8 cellular contexts compared by ENCODE assay signal in the genomic region with DNA sequence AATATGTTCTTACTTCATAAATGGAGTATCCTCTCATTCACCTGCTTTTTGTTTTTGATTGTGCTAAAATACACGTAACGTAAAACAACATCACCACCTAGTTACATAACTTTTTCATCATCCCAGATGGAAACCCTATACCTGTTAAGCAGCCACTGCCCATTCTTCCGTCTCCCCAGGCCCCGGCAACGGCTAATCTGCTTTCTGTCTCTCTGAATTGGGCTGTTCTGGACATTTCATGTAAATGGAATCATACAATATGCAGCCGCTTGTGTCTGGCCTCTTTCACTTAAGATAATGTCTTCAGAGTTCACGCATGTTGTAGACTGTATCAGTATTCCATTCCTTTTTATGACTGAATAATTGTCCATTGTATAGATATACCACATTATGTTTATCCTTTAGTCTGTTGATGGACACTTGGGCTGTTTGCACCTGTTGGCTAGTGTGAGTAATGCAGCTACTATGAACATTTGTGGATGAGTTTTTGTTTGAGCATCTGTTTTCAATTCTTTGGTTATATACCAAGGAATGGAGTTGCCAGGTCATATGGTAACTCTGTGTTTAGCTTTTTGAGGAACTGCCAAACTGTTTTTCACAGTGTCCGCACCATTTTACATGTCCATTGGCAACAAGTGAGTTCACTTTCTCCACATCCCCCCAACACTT. TPM values are rescaled to one million over a fixed set of nuclear protein-coding genes. Genes with fewer than 3 reads are reported as not detected.
DNase-seq lines count a peak whose midpoint lies in the region; ATAC-seq and TF ChIP-seq lines count a peak whose summit lies in the region.

No MANE protein-coding gene starts in this region.

- H3K9me3 ChIP-seq in RWPE2 (ENCODE audit: severe bottlenecking) (no peaks in the 10 kb centered on the region), skeletal muscle satellite cell (replicated peaks; ENCODE audit: low read length) (no peaks in the 10 kb centered on the region)

- peaks cover 25% of the 10 kb centered on the region for H3K4me1 ChIP-seq in RWPE2 (ENCODE audit: insufficient read depth, poor library complexity, severe bottlenecking)
- peaks cover 21% of the 10 kb centered on the region for H3K4me1 ChIP-seq in skeletal muscle satellite cell (ENCODE audit: control insufficient read depth, insufficient read depth, low read length)

- peak overlapping the region; percentile 98 for H3K4me2 ChIP-seq in skeletal muscle satellite cell (ENCODE audit: low read length)

- peak overlapping the region; percentile 97 for H3K4me3 ChIP-seq in RWPE2 (ENCODE audit: severe bottlenecking)
- H3K4me3 ChIP-seq in epithelial cell of proximal tubule (ENCODE audit: low read depth, low read length) = no peak overlapping the region
- no peak overlapping the region for H3K4me3 ChIP-seq in skeletal muscle satellite cell (ENCODE audit: low read length)

- peak; percentile 61 for DNase-seq in A172 (ENCODE audit: low spot score)
- DNase-seq in RWPE2 (ENCODE audit: low spot score) = no peak
- no peak for DNase-seq in epithelial cell of proximal tubule (ENCODE audit: low read depth)

- peaks cover 29% of the 10 kb centered on the region for H3K36me3 ChIP-seq in RWPE2 (ENCODE audit: low read depth)
- peaks cover 9% of the 10 kb centered on the region for H3K36me3 ChIP-seq in skeletal muscle satellite cell (ENCODE audit: insufficient read depth, low read length)

- peak overlapping the region; percentile 61 for H3K27ac ChIP-seq in RWPE2 (ENCODE audit: poor library complexity, severe bottlenecking)

- ATAC-seq in RWPE2 (ENCODE audit: low read depth) (no peak), HG02870 (IDR thresholded peaks at IDR 0.05; ENCODE audit: unreplicated experiment) (no peak), GM21576 (IDR thresholded peaks at IDR 0.05; ENCODE audit: unreplicated experiment) (no peak), GM21737 (IDR thresholded peaks at IDR 0.05; ENCODE audit: unreplicated experiment) (no peak)

- H3K9ac ChIP-seq in skeletal muscle satellite cell (ENCODE audit: low read depth, low read length) = no peak overlapping the region

- H3K27me3 ChIP-seq in RWPE2 (ENCODE audit: insufficient read depth, poor library complexity, severe bottlenecking) (no peaks in the 10 kb centered on the region), skeletal muscle satellite cell (ENCODE audit: control insufficient read depth, insufficient read depth, low read length) (no peaks in the 10 kb centered on the region)

- peak; percentile 51; the same call in 2 of the 3 replicates for TF ChIP-seq CTCF in GM12872 (IDR thresholded peaks at IDR 0.05; ENCODE audit: insufficient read depth, low read depth, low read length)
- peak; percentile 18 for TF ChIP-seq CTCF in RWPE2 (IDR thresholded peaks at IDR 0.05; ENCODE audit: poor library complexity, severe bottlenecking)
- TF ChIP-seq CTCF in epithelial cell of proximal tubule (conservative IDR thresholded peaks at IDR 0.05; ENCODE audit: low read depth, low read length) = peak; percentile 44

RNA-seq across cellular contexts. Expression of gene SUN1, which starts 14.1 kb away (rescaled TPM):
- total RNA-seq in A172 (2014; rRNA removed; shearing (Covaris generic)) = 103 and 123 TPM in 2 replicates
- total RNA-seq in epithelial cell of proximal tubule = 117 and 270 TPM in 2 replicates
- 91.3 and 91.5 TPM in 2 replicates for total RNA-seq in skeletal muscle satellite cell (2012; rRNA removed)

RNA-seq across cellular contexts. Expression of gene GET4, which starts 58.2 kb away (rescaled TPM):
- 55.3 and 56.3 TPM in 2 replicates for total RNA-seq in A172 (2014; rRNA removed; shearing (Covaris generic))
- 32.6 and 42.2 TPM in 2 replicates for total RNA-seq in epithelial cell of proximal tubule
- 16.7 and 17.5 TPM in 2 replicates for total RNA-seq in skeletal muscle satellite cell (2012; rRNA removed)
